In the genomic region with DNA sequence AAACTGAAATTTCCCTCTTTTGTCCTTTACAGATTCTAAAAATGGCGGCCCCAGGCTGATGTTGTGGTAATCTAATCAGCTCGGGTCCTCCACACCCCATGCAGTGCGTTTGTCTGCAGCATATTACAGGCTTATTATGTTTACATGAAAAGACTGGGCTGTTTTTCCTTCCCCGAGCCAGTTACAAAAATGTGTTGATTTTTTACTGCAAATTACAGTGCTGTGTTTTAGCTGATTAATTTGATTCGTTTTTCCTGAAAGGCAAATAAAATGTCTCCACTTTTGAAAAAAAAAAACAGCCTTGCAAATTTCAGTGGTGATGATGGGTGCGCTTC, we compare ENCODE assay signal across 1 cellular context.
TF ChIP-seq lines count a peak whose summit lies in the region.

No MANE protein-coding gene starts in this region.

TF ChIP-seq in WTC11, 78 proteins besides CTCF, POLR2A, EP300 and RAD21 (continued from another document):
- TF ChIP-seq, protein P1, sequence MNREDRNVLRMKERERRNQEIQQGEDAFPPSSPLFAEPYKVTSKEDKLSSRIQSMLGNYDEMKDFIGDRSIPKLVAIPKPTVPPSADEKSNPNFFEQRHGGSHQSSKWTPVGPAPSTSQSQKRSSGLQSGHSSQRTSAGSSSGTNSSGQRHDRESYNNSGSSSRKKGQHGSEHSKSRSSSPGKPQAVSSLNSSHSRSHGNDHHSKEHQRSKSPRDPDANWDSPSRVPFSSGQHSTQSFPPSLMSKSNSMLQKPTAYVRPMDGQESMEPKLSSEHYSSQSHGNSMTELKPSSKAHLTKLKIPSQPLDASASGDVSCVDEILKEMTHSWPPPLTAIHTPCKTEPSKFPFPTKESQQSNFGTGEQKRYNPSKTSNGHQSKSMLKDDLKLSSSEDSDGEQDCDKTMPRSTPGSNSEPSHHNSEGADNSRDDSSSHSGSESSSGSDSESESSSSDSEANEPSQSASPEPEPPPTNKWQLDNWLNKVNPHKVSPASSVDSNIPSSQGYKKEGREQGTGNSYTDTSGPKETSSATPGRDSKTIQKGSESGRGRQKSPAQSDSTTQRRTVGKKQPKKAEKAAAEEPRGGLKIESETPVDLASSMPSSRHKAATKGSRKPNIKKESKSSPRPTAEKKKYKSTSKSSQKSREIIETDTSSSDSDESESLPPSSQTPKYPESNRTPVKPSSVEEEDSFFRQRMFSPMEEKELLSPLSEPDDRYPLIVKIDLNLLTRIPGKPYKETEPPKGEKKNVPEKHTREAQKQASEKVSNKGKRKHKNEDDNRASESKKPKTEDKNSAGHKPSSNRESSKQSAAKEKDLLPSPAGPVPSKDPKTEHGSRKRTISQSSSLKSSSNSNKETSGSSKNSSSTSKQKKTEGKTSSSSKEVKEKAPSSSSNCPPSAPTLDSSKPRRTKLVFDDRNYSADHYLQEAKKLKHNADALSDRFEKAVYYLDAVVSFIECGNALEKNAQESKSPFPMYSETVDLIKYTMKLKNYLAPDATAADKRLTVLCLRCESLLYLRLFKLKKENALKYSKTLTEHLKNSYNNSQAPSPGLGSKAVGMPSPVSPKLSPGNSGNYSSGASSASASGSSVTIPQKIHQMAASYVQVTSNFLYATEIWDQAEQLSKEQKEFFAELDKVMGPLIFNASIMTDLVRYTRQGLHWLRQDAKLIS (CRISPR knock-in tag; IDR thresholded peaks at IDR 0.05; ENCODE audit: borderline replicate concordance): no peak
- TF ChIP-seq JUN (CRISPR knock-in tag; IDR thresholded peaks at IDR 0.05): no peak
- TF ChIP-seq FOXJ3 (CRISPR knock-in tag; IDR thresholded peaks at IDR 0.05; ENCODE audit: borderline replicate concordance): no peak
- TF ChIP-seq SP1 (CRISPR knock-in tag; conservative IDR thresholded peaks at IDR 0.05): no peak
- TF ChIP-seq, protein P2, sequence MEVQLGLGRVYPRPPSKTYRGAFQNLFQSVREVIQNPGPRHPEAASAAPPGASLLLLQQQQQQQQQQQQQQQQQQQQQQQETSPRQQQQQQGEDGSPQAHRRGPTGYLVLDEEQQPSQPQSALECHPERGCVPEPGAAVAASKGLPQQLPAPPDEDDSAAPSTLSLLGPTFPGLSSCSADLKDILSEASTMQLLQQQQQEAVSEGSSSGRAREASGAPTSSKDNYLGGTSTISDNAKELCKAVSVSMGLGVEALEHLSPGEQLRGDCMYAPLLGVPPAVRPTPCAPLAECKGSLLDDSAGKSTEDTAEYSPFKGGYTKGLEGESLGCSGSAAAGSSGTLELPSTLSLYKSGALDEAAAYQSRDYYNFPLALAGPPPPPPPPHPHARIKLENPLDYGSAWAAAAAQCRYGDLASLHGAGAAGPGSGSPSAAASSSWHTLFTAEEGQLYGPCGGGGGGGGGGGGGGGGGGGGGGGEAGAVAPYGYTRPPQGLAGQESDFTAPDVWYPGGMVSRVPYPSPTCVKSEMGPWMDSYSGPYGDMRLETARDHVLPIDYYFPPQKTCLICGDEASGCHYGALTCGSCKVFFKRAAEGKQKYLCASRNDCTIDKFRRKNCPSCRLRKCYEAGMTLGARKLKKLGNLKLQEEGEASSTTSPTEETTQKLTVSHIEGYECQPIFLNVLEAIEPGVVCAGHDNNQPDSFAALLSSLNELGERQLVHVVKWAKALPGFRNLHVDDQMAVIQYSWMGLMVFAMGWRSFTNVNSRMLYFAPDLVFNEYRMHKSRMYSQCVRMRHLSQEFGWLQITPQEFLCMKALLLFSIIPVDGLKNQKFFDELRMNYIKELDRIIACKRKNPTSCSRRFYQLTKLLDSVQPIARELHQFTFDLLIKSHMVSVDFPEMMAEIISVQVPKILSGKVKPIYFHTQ (CRISPR knock-in tag; IDR thresholded peaks at IDR 0.05): no peak
